ENCODE assay signal across 8 cellular contexts in the genomic region with DNA sequence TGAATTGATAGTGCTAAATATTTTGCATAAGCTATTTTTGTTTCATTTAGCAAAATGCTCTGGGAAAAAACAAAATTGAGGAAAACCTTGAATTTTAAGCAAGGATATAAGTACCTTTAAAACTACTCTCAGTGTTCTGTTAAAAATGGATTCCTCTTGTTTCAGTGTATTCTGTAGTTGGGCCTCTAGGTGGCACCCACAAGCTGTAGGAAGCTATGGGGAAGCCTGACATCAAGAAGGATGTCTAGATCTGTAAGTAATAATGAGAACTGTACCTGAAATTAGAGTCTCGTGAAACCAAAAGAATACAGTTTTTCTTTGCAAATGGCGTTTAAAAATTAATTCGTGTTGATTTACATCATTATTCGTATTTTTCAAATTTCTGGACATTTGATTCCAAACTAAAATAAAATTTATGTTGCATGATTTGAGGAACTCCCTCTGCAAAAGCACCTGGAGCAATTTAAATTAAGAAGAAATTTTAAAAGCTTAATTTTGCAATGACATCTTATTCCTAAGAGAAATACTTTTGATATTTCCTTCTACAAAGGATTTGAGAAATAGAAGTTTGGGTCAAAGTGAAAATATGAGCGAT. TPM values are rescaled to one million over a fixed set of nuclear protein-coding genes. Genes with fewer than 3 reads are reported as not detected.
DNase-seq lines count a peak whose midpoint lies in the region; ATAC-seq, FAIRE-seq and TF ChIP-seq lines count a peak whose summit lies in the region.

No MANE protein-coding gene starts in this region.

- H3K9me3 Mint-ChIP-seq in activated T-helper 2 cell treated with anti-CD3 and anti-CD28 coated beads, Interferon-gamma antibody, Interleukin-2, Interleukin-4, amounts not matched to agents 10 μg/mL and 5 μg/mL and 100 μg/mL, durations not matched to agents 14 hours and 24 hours and 36 hours, result no peaks in the 10 kb centered on the region

- FAIRE-seq in RCC 7860 (lab: Jason Lieb, UNC), result peak; percentile 85
- FAIRE-seq in frontal cortex (lab: Jason Lieb, UNC), result peak; percentile 76

- DNase-seq in G401 (ENCODE audit: low spot score) (peak; percentile 62), HS-27A (ENCODE audit: low read depth) (peak; percentile 23), RCC 7860 (ENCODE audit: low spot score) (peak; percentile 68), frontal cortex (ENCODE audit: low spot score in 2 of 2) (peak in 1 of 2 donors; percentile 9), prostate gland (ENCODE audit: low spot score) (peak; percentile 44), cortex of kidney (lab: John Stamatoyannopoulos, UW) (no peak)
- peak; percentile 36 for DNase-seq in activated T-helper 2 cell treated with anti-CD3 and anti-CD28 coated beads, Interferon-gamma antibody, Interleukin-2, Interleukin-4, amounts not matched to agents 10 μg/mL and 5 μg/mL and 100 μg/mL, durations not matched to agents 14 hours and 24 hours and 36 hours (ENCODE audit: low spot score)

- no peak for TF ChIP-seq POLR2A in prostate gland (IDR thresholded peaks at IDR 0.05)

- intact Hi-C loops in activated T-helper 2 cell treated with anti-CD3 and anti-CD28 coated beads, Interferon-gamma antibody, Interleukin-2, Interleukin-4, amounts not matched to agents 10 μg/mL and 5 μg/mL and 100 μg/mL, durations not matched to agents 14 hours and 24 hours and 36 hours (cut with micrococcal nuclease), result no loop called here
- intact Hi-C loops in prostate gland (cut with DNase I), result loop anchor here (5.0 kb wide), 1 partner anchor 674 kb away; no protein-coding TSS in a partner anchor

- no peaks in the 10 kb centered on the region for H3K4me1 Mint-ChIP-seq in activated T-helper 2 cell treated with anti-CD3 and anti-CD28 coated beads, Interferon-gamma antibody, Interleukin-2, Interleukin-4, amounts not matched to agents 10 μg/mL and 5 μg/mL and 100 μg/mL, durations not matched to agents 14 hours and 24 hours and 36 hours (ENCODE audit: low read depth)

- 17% methylated on average over 5 of the region's 5 CpGs for WGBS in prostate gland

- no peak overlapping the region for H3K4me3 Mint-ChIP-seq in activated T-helper 2 cell treated with anti-CD3 and anti-CD28 coated beads, Interferon-gamma antibody, Interleukin-2, Interleukin-4, amounts not matched to agents 10 μg/mL and 5 μg/mL and 100 μg/mL, durations not matched to agents 14 hours and 24 hours and 36 hours (ENCODE audit: low read depth)

- H3K27ac ChIP-seq in prostate gland, result no peak overlapping the region

- H3K36me3 ChIP-seq in prostate gland, result no peaks in the 10 kb centered on the region

- no peaks in the 10 kb centered on the region for H3K9me3 ChIP-seq in prostate gland

- peak in 3 of 4 experiments; percentile 71 to 81 (median 74) for TF ChIP-seq CTCF in prostate gland (IDR thresholded peaks at IDR 0.05)

- H3K27me3 ChIP-seq in prostate gland (replicated peaks; ENCODE audit: insufficient read depth), result no peaks in the 10 kb centered on the region

- no peaks in the 10 kb centered on the region for H3K36me3 Mint-ChIP-seq in activated T-helper 2 cell treated with anti-CD3 and anti-CD28 coated beads, Interferon-gamma antibody, Interleukin-2, Interleukin-4, amounts not matched to agents 10 μg/mL and 5 μg/mL and 100 μg/mL, durations not matched to agents 14 hours and 24 hours and 36 hours (ENCODE audit: low read depth)

- H3K27me3 Mint-ChIP-seq in activated T-helper 2 cell treated with anti-CD3 and anti-CD28 coated beads, Interferon-gamma antibody, Interleukin-2, Interleukin-4, amounts not matched to agents 10 μg/mL and 5 μg/mL and 100 μg/mL, durations not matched to agents 14 hours and 24 hours and 36 hours (ENCODE audit: low read depth), result no peaks in the 10 kb centered on the region

- no peaks in the 10 kb centered on the region for H3K4me1 ChIP-seq in prostate gland (replicated peaks)

- ATAC-seq in GM21447 (IDR thresholded peaks at IDR 0.05; ENCODE audit: unreplicated experiment), result peak; percentile 89

- no peak overlapping the region for H3K27ac Mint-ChIP-seq in activated T-helper 2 cell treated with anti-CD3 and anti-CD28 coated beads, Interferon-gamma antibody, Interleukin-2, Interleukin-4, amounts not matched to agents 10 μg/mL and 5 μg/mL and 100 μg/mL, durations not matched to agents 14 hours and 24 hours and 36 hours

- in situ Hi-C loops in G401 (cut with HindIII; ENCODE audit: low sequenced_read_pairs), result no loop called here

- H3K4me3 ChIP-seq in prostate gland, result no peak overlapping the region

RNA-seq across cellular contexts. Expression of gene TMPRSS11E, which starts 51.2 kb away (rescaled TPM):
- not detected in 2 replicates for total RNA-seq in G401 (2014; rRNA removed; shearing (Covaris generic))
- total RNA-seq in activated T-helper 2 cell treated with anti-CD3 and anti-CD28 coated beads, Interferon-gamma antibody, Interleukin-2, Interleukin-4, amounts not matched to agents 10 μg/mL and 5 μg/mL and 100 μg/mL, durations not matched to agents 14 hours and 24 hours and 36 hours, result not detected in 2 replicates
- total RNA-seq in frontal cortex (not detected), prostate gland (1 to 10 TPM; 1.6 to 4.2 TPM)
